In the genomic region with DNA sequence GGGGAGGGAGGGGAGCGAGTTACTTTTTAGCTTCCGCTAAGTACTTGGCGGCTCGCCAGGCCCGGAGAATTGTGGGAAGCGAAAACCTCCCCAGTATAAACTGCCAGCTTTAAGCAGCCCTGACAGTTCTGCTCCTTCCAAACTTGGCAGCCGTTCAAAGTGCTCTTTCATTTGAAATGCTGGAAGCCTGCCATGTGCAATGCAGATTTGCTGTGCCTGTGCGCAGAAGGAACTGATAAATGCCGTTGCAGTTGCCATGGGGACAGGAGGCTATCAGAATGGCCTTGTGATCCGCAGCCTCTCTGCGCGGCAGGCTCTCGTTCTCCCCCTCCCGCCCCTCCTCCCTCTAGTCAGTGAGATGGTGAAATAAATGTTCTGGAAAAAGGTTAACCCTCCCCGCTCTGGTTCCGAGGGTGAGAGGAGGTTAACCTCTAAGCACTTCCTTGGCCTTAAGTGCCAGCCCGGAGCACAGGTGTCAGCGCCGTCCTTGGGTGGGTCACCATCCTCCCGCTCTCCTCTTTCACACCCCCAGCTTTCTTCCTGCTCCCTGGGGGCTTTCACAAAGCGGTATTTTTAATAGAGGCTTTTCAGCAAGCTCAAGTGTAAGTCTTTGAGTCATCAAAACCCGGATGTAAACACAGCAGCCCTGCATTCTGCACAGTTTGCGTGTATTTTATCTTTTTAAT, we compare ENCODE assay signal across 8 cellular contexts. TPM values are rescaled to one million over a fixed set of nuclear protein-coding genes. Genes with fewer than 3 reads are reported as not detected.
DNase-seq lines count a peak whose midpoint lies in the region; ATAC-seq and TF ChIP-seq lines count a peak whose summit lies in the region.

No MANE protein-coding gene starts in this region.

- H3K27me3 ChIP-seq in ascending aorta = no peaks in the 10 kb centered on the region
- no peaks in the 10 kb centered on the region for H3K27me3 ChIP-seq in hepatocyte

- WGBS in hepatocyte (ENCODE audit: low lambda C conversion rate, missing lambda C conversion rate) = 2% methylated on average over 20 of the region's 23 CpGs

- no peaks in the 10 kb centered on the region for H4K20me1 ChIP-seq in hepatocyte (ENCODE audit: insufficient read depth, poor library complexity, severe bottlenecking)

- H3K79me2 ChIP-seq in hepatocyte = no peaks in the 10 kb centered on the region

- no peak for TF ChIP-seq CTCF in ascending aorta (IDR thresholded peaks at IDR 0.05)
- TF ChIP-seq CTCF in hepatocyte (IDR thresholded peaks at IDR 0.05; ENCODE audit: poor library complexity) = no peak

- H3K9me2 ChIP-seq in hepatocyte (replicated peaks; ENCODE audit: insufficient read depth) = no peaks in the 10 kb centered on the region

- peak overlapping the region; percentile 78 to 88 for H3K27ac ChIP-seq in ascending aorta
- peak overlapping the region; percentile 96 for H3K27ac ChIP-seq in hepatocyte

- peak; percentile 72 for ATAC-seq in GM18498 (IDR thresholded peaks at IDR 0.05; ENCODE audit: unreplicated experiment)
- peak; percentile 55 for ATAC-seq in HG02973 (IDR thresholded peaks at IDR 0.05; ENCODE audit: unreplicated experiment)

- no peaks in the 10 kb centered on the region for H3K36me3 ChIP-seq in ascending aorta
- no peaks in the 10 kb centered on the region for H3K36me3 ChIP-seq in hepatocyte (replicated peaks; ENCODE audit: insufficient read depth, low read depth)

- intact Hi-C loops in ascending aorta (cut with DNase I) = loop anchor here (1.0 to 10.0 kb wide), 5 partner anchors 12 to 1056 kb away; partner anchors contain the start of genes IFT43, IRF2BPL and TGFB3

- H3K9me3 ChIP-seq in ascending aorta = no peaks in the 10 kb centered on the region
- no peaks in the 10 kb centered on the region for H3K9me3 ChIP-seq in hepatocyte (ENCODE audit: low read depth)

- peak overlapping the region; percentile 32 for H2AFZ ChIP-seq in hepatocyte

- peak overlapping the region; percentile 1 to 59 for H3K4me3 ChIP-seq in ascending aorta
- no peak overlapping the region for H3K4me3 ChIP-seq in hepatocyte

- peak overlapping the region; percentile 74 for H3K4me2 ChIP-seq in hepatocyte

- H3K4me1 ChIP-seq in ascending aorta (peaks cover 29 to 74% of the 10 kb centered on the region in 2 donors), hepatocyte (ENCODE audit: insufficient read depth) (peaks cover 78% of the 10 kb centered on the region)

- DNase-seq in NCI-H1930 (lab: John Stamatoyannopoulos, UW) (peak; percentile 82 to 92), T-helper 22 cell (ENCODE audit: low read depth) (peak; percentile 95), ascending aorta (ENCODE audit: low spot score in 2 of 2) (peak; percentile 90 to 98), hepatocyte (ENCODE audit: low spot score) (peak; percentile 99), renal cortical epithelial cell (ENCODE audit: low read depth) (peak; percentile 98), GM19238 (ENCODE audit: insufficient read length, low spot score) (no peak)

RNA-seq across cellular contexts. Expression of gene IRF2BPL, which starts 11.9 kb away (rescaled TPM):
- total RNA-seq in ascending aorta = 68.1 TPM
- 26.8 and 34.5 TPM in 2 replicates for total RNA-seq in hepatocyte
- polyA plus RNA-seq in hepatocyte = 38.9 and 52.1 TPM in 2 replicates
- total RNA-seq in renal cortical epithelial cell = 53.5 and 63.9 TPM in 2 replicates

RNA-seq across cellular contexts. Expression of gene CIPC, which starts 57.6 kb away (rescaled TPM):
- 5.0 TPM for total RNA-seq in ascending aorta
- total RNA-seq in hepatocyte = 25.6 and 29.6 TPM in 2 replicates
- 9.6 and 10.5 TPM in 2 replicates for polyA plus RNA-seq in hepatocyte
- total RNA-seq in renal cortical epithelial cell = 16.8 and 21.8 TPM in 2 replicates
